Comparison of ENCODE assay signal across 8 cellular contexts in the genomic region with DNA sequence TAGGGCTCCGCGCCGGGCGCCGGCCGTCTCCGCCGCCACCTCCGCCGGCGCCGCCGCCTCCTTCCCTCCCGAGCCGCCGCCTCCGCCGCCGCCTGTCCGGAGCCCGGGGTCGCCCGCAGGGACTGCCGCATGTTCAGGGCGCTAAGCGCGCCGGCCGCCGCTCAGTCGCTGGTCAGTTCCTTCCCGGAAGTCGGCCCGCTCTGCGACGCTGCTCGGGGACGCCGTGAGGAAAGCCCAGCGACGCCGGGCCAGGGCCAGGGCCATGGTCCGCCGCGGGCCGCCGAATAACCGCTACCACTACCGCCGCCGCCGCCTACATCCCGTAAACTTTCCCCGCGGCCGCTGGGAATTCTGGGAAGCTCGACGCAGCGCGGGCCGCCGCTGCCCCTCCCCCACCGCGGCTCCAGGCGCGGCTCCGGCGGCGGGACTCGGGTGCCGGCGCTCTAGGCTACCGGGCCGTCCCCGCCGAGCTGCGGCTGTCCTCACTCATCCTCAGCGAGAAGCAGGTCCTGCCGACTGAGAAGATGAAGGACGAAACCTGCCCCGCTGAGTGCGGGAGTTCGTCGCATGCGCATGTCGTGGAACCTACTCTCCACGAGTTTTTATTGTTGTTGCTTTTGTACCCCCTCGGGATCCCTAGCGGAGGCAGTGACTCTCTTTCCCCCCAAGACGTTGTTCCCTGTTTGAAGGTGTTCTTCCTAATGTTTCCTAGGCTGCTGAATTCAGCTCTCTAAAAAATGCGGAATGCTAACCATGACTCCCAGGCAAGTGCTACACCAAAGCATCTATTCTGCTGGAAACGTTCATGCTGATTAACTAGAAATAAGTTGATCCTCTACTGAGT. TPM values are rescaled to one million over a fixed set of nuclear protein-coding genes. Genes with fewer than 3 reads are reported as not detected.
A peak's percentile ranks its signal among the peaks of the same experiment; 100 is the strongest.
DNase-seq lines count a peak whose midpoint lies in the region; ATAC-seq and TF ChIP-seq lines count a peak whose summit lies in the region.

TSS of gene SAV1 (minus strand) at position 299 of the 844 bp plus-strand sequence. CDS start 339 bp downstream, outside the sequence.

- H3K4me2 ChIP-seq in HCT116 (ENCODE audit: low read length) = peak within 1 kb of the TSS; percentile 76

- BruUV-seq in HCT116 (replicated peaks; lab: Mats Ljungman, UMichigan) = TSS peak; percentile 95

- peak; percentile 95 for TF ChIP-seq POLR2A in HCT116 (IDR thresholded peaks at IDR 0.05; ENCODE audit: borderline replicate concordance, extremely low read depth, insufficient read depth, insufficient read length)
- peak in 1 of 2 donors; percentile 66 for TF ChIP-seq POLR2A in vagina (IDR thresholded peaks at IDR 0.05)

- POLR2A ChIA-PET in HCT116 (lab: Charles Lee) = interaction anchor here (0.7 to 1.4 kb wide), 7 partner anchors 9 to 106 kb away, joined by 3 to 19 read pairs (median 4); no protein-coding TSS in a partner anchor

- H3K9ac ChIP-seq in HCT116 (ENCODE audit: low read length) = peak within 1 kb of the TSS; percentile 80

- H3K27ac ChIP-seq in HCT116 (ENCODE audit: low read depth, low read length) = peak within 1 kb of the TSS; percentile 97
- H3K27ac ChIP-seq in left ventricle myocardium inferior (replicated peaks) = peak within 1 kb of the TSS; percentile 98
- peak within 1 kb of the TSS; percentile 97 for H3K27ac ChIP-seq in psoas muscle
- H3K27ac ChIP-seq in vagina = peak within 1 kb of the TSS; percentile 98

- H3K4me1 ChIP-seq in HCT116 (ENCODE audit: control insufficient read depth in 1 of 2, insufficient read depth in 2 of 2, low read length in 2 of 2) (peaks cover 19 to 36% of the 10 kb centered on the region in 2 experiments), left ventricle myocardium inferior (peaks cover 61% of the 10 kb centered on the region), psoas muscle (peaks cover 12% of the 10 kb centered on the region), vagina (peaks cover 34% of the 10 kb centered on the region)

- TF ChIP-seq CTCF in GM06990 (IDR thresholded peaks at IDR 0.05; ENCODE audit: insufficient read depth, low read length, poor library complexity, severe bottlenecking) = no peak
- TF ChIP-seq CTCF in HCT116 (IDR thresholded peaks at IDR 0.05 in 2 of 3, conservative IDR thresholded peaks at IDR 0.05 in 1 of 3; ENCODE audit: borderline replicate concordance in 1 of 3, insufficient read depth in 1 of 3, low read depth in 2 of 3, low read length in 2 of 3) = no peak
- TF ChIP-seq CTCF in left ventricle myocardium inferior (IDR thresholded peaks at IDR 0.05; ENCODE audit: borderline replicate concordance) = no peak
- TF ChIP-seq CTCF in psoas muscle (IDR thresholded peaks at IDR 0.05) = no peak
- no peak for TF ChIP-seq CTCF in vagina (IDR thresholded peaks at IDR 0.05)

- intact Hi-C loops in HCT116 (cut with micrococcal nuclease) (no loop called here), left ventricle myocardium inferior (cut with micrococcal nuclease) (no loop called here), psoas muscle (cut with DNase I) (loop anchor here (5.0 to 10.0 kb wide), 2 partner anchors 57 to 66 kb away; no protein-coding TSS in a partner anchor), vagina (cut with DNase I) (no loop called here)

- RAD21 ChIA-PET in HCT116 (lab: Charles Lee; ENCODE audit: low non-redundant PET in 1 of 2, low total read pairs in 2 of 2, uncharacterized antibody in 2 of 2, unreplicated experiment in 2 of 2) = no interaction called here

- no peak for TF ChIP-seq RAD21 in HCT116 (IDR thresholded peaks at IDR 0.05; ENCODE audit: low read depth)

- H3K4me3 ChIP-seq in GM06990 (replicated peaks; ENCODE audit: low read depth, low read length) = peak within 1 kb of the TSS; percentile 83
- H3K4me3 ChIP-seq in HCT116 (replicated peaks in 1 of 2; ENCODE audit: low read depth in 1 of 2, low read length in 2 of 2) = peak within 1 kb of the TSS; percentile 69 to 83
- H3K4me3 ChIP-seq in left ventricle myocardium inferior = peak within 1 kb of the TSS; percentile 93
- H3K4me3 ChIP-seq in psoas muscle = peak within 1 kb of the TSS; percentile 87
- peak within 1 kb of the TSS; percentile 73 to 91 for H3K4me3 ChIP-seq in vagina

- no peaks in the 10 kb centered on the region for H3K9me2 ChIP-seq in HCT116 (ENCODE audit: insufficient read depth)

- ATAC-seq in HCT116 (peak; percentile 78), psoas muscle (peak; percentile 94 to 95 (median 95))

- H3K9me3 ChIP-seq in HCT116 (ENCODE audit: control insufficient read depth in 1 of 2, insufficient read depth in 1 of 2, low read depth in 1 of 2, low read length in 2 of 2) (no peaks in the 10 kb centered on the region), left ventricle myocardium inferior (replicated peaks) (no peaks in the 10 kb centered on the region), psoas muscle (no peaks in the 10 kb centered on the region), vagina (no peaks in the 10 kb centered on the region)

- WGBS in psoas muscle, 3 donors = 0% methylated on average over 58 to 92 of the region's 92 CpGs

- no peaks in the 10 kb centered on the region for H3K36me3 ChIP-seq in GM06990 (ENCODE audit: control insufficient read depth, insufficient read depth, low read length)
- peaks cover 4 to 10% of the 10 kb centered on the region in 2 experiments; a peak in 2 of 4 replicates for H3K36me3 ChIP-seq in HCT116 (ENCODE audit: control insufficient read depth in 1 of 2, insufficient read depth in 2 of 2, low read length in 2 of 2)
- peaks cover 10% of the 10 kb centered on the region for H3K36me3 ChIP-seq in left ventricle myocardium inferior
- peaks cover 0 to 15% of the 10 kb centered on the region in 2 donors for H3K36me3 ChIP-seq in psoas muscle (ENCODE audit: insufficient read depth in 1 of 2, low read depth in 1 of 2)
- H3K36me3 ChIP-seq in vagina = no peaks in the 10 kb centered on the region

- H4K20me1 ChIP-seq in HCT116 (ENCODE audit: insufficient read depth) = peaks cover 5% of the 10 kb centered on the region; the same call in 1 of the 2 replicates

- peaks cover 44% of the 10 kb centered on the region for H3K79me2 ChIP-seq in HCT116 (ENCODE audit: insufficient read depth, low read length)

- DNase-seq in GM06990 (ENCODE audit: extremely low read depth, insufficient read length) (peak; percentile 77), HCT116 (ENCODE audit: low read depth, low spot score) (peak; percentile 52), NAMALWA (ENCODE audit: low spot score) (peak; percentile 57), SW480 (ENCODE audit: low spot score) (peak; percentile 77), amniotic epithelial cell (ENCODE audit: low read depth) (peak; percentile 86), left ventricle myocardium inferior (peak; percentile 88), psoas muscle (peak; percentile 86 to 91), vagina (ENCODE audit: extremely low spot score in 2 of 2) (peak in 1 of 2 donors; percentile 93)

- CTCF ChIA-PET in HCT116 (lab: Charles Lee) = no interaction called here

- H3K27me3 ChIP-seq in GM06990 (replicated peaks; ENCODE audit: control insufficient read depth, insufficient read depth, low read length) (no peaks in the 10 kb centered on the region), HCT116 (ENCODE audit: insufficient read depth, low read length) (no peaks in the 10 kb centered on the region), left ventricle myocardium inferior (ENCODE audit: low read depth) (no peaks in the 10 kb centered on the region), psoas muscle (ENCODE audit: insufficient read depth in 3 of 3, low read length in 2 of 3) (no peaks in the 10 kb centered on the region), vagina (no peaks in the 10 kb centered on the region)

- peak within 1 kb of the TSS; percentile 17 for H2AFZ ChIP-seq in HCT116 (ENCODE audit: low read depth, low read length, poor library complexity, severe bottlenecking)

TF ChIP-seq in HCT116, 20 proteins besides CTCF, POLR2A, EP300 and RAD21 (continues in another document):
- TF ChIP-seq ELF1 (IDR thresholded peaks at IDR 0.05; ENCODE audit: borderline replicate concordance, low read depth) (no peak), YY1 (IDR thresholded peaks at IDR 0.05; ENCODE audit: extremely low read depth, insufficient replicate concordance, low read depth, low read length) (no peak), EGR1 (IDR thresholded peaks at IDR 0.05; ENCODE audit: low read depth) (no peak), ZBTB33 (IDR thresholded peaks at IDR 0.05; ENCODE audit: extremely low read depth, insufficient replicate concordance, low read length) (no peak), ZFX (IDR thresholded peaks at IDR 0.05) (peak; percentile 84), MAX (IDR thresholded peaks at IDR 0.05) (peak; percentile 62; the same call in 1 of the 2 replicates), TCF7L2 (IDR thresholded peaks at IDR 0.05; ENCODE audit: borderline replicate concordance, extremely low read depth, insufficient read depth, insufficient read length) (peak; percentile 21), CEBPB (IDR thresholded peaks at IDR 0.05; ENCODE audit: low read depth) (no peak)

RNA-seq across cellular contexts. Expression of gene SAV1, which starts in this region (rescaled TPM):
- total RNA-seq in HCT116 (2021; ENCODE audit: unreplicated experiment) (38.0 TPM), left ventricle myocardium inferior (29.5 TPM), psoas muscle (10 to 100 TPM; 18.1 to 37.1 (median 24.8) TPM), vagina (30.0 TPM)
- 19.7 and 20.2 TPM in 2 replicates for polyA plus RNA-seq in HCT116 (2012)
- 10 to 100 TPM; 13.8 to 21.9 (median 17.8) TPM for polyA plus RNA-seq in psoas muscle

Comparison
In these comparisons a context has a peak if more than half of its experiments do, and no peak if none do; other contexts are left out.
1. intact Hi-C loops: an anchor here in psoas muscle (5.0 to 10.0 kb wide); none called in HCT116, left ventricle myocardium inferior and vagina.